Comparison of ENCODE assay signal across 20 cellular contexts in the genomic region with DNA sequence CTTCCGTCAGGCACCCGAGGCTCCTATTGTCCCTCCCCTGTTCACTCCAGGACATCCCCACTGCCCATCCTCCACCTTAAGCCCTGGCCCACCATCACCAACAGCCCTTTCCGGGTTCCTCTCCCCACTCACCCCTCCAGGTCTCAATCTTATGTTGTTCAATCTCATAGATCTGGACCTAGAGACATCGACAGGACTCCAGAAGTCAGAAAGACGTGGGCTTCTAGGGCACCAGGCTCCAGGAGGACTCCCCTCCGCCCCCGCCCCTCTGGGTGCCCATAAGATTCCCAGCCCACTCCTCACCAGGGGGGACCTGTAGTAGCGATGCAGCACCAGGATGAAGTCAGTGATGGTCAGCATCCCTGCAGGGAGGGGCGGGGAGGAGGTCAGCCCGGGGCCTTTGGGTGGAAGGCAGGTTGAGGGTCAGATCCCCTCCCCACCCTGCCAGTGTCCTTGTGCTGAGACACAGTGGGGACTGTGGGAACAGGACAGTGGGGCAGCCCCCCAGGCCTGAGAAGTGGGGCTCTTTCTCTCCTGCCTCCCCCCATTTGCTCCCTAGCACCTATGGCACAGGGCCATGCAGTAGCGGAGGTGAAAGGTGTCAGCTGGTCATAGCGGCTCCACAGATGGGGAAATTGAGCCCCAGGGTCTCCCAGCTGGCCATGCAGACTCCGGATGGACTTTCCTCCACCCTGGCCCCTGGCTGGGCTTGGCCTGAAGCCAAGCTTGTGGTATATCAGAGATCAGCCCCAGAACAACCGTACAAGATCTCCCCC. TPM values are rescaled to one million over a fixed set of nuclear protein-coding genes. Genes with fewer than 3 reads are reported as not detected.
DNase-seq lines count a peak whose midpoint lies in the region; ATAC-seq, FAIRE-seq and TF ChIP-seq lines count a peak whose summit lies in the region.
"Had no signal": no experiment of that assay in that cellular context is flagged by ENCODE, and none has a peak within 500 bp of the region (broad histone marks: within the 10 kb centered on the region; RNA-seq: fewer than 3 reads in every experiment).

No MANE protein-coding gene starts in this region.

- H3K9ac ChIP-seq in K562 (ENCODE audit: insufficient read depth in 1 of 2, low read depth in 2 of 2, low read length in 2 of 2) (no peak overlapping the region), skeletal muscle tissue (ENCODE audit: low read depth in 1 of 3, low read length in 3 of 3) (peak overlapping the region; percentile 10 to 57 (median 50))

- H3K4me3 ChIP-seq in K562 (no peak overlapping the region), skeletal muscle tissue (ENCODE audit: low read length in 3 of 3) (peak overlapping the region in 2 of 3 donors; percentile 27 to 48)
- H3K4me3 ChIP-seq: A549, MG63 had no signal

- peaks cover 4 to 73% of the 10 kb centered on the region in 2 experiments; a peak in 3 of 5 replicates for H3K27me3 ChIP-seq in K562 (ENCODE audit: control insufficient read depth in 2 of 2, insufficient read depth in 2 of 2, low read length in 2 of 2)
- no peaks in the 10 kb centered on the region for H3K27me3 ChIP-seq in skeletal muscle tissue (ENCODE audit: control insufficient read depth in 3 of 3, insufficient read depth in 3 of 3, low read length in 3 of 3)
- H3K27me3 ChIP-seq: BE2C, MG63 had no signal

- FAIRE-seq in K562 (lab: Jason Lieb, UNC), result no peak
- FAIRE-seq: A549, D721Med, GM19239, H54 had no signal

- no peaks in the 10 kb centered on the region for H3K9me1 ChIP-seq in K562 (ENCODE audit: control insufficient read depth, insufficient read depth, low read length)

- H3K9me3 ChIP-seq in K562 (replicated peaks; ENCODE audit: control insufficient read depth, insufficient read depth, low read depth, low read length), result no peaks in the 10 kb centered on the region
- H3K9me3 ChIP-seq in skeletal muscle tissue (ENCODE audit: control insufficient read depth in 3 of 3, low read length in 3 of 3), result no peaks in the 10 kb centered on the region
- H3K9me3 ChIP-seq: A549, BE2C, MG63 had no signal

- no TSS peak for BruUV-seq in K562 (replicated peaks; lab: Mats Ljungman, UMichigan)

- H3K36me3 ChIP-seq in K562 (ENCODE audit: control insufficient read depth, insufficient read depth, low read length), result no peaks in the 10 kb centered on the region
- peaks cover 7 to 20% (median 14%) of the 10 kb centered on the region in 3 donors for H3K36me3 ChIP-seq in skeletal muscle tissue (ENCODE audit: control insufficient read depth in 3 of 3, insufficient read depth in 3 of 3, low read length in 3 of 3)
- H3K36me3 ChIP-seq: BE2C, MG63 had no signal

- DNase-seq in K562 (ENCODE audit: extremely low read depth in 1 of 4, low spot score in 3 of 4) (no peak), mesenteric fat pad (ENCODE audit: low spot score) (peak; percentile 53)
- DNase-seq in activated naive CD4-positive, alpha-beta T cell treated with anti-CD3 and anti-CD28 coated beads, Interleukin-2, amount 10 ng/mL, durations not matched to agents 7 days and 5 days, result no peak
- DNase-seq: BE2C, DMS53, EL, GF-D8, MG63, NCI-H1417, NCI-H1694 treated with DMSO at 0.1 percent for 48 hours, NCI-H2081 treated with DMSO at 0.1 percent for 48 hours, NCI-H2171 treated with DMSO at 0.1 percent for 48 hours, NCI-H524 treated with DMSO at 0.1 percent for 48 hours, NCI-H82 had no signal

- POLR2A ChIA-PET in K562 (lab: Yijun Ruan, JAX), result no interaction called here

- no peak for TF ChIP-seq POLR2A in K562 (conservative IDR thresholded peaks at IDR 0.05)

- H3K36me3 Mint-ChIP-seq in activated naive CD4-positive, alpha-beta T cell treated with anti-CD3 and anti-CD28 coated beads, Interleukin-2, amount 10 ng/mL, durations not matched to agents 7 days and 5 days, result no peaks in the 10 kb centered on the region

- no peak for ATAC-seq in K562
- ATAC-seq in HG02840 (IDR thresholded peaks at IDR 0.05; ENCODE audit: low FRiP score, unreplicated experiment), result no peak

- no peak for TF ChIP-seq EP300 in K562 (IDR thresholded peaks at IDR 0.05; ENCODE audit: low read length)

- H3K27ac ChIP-seq in K562 (ENCODE audit: extremely low read depth, low read depth, low read length) (no peak overlapping the region), skeletal muscle tissue (ENCODE audit: low read depth, low read length) (peak overlapping the region; percentile 46)
- H3K27ac ChIP-seq: A549 had no signal

- H3K4me2 ChIP-seq in K562 (ENCODE audit: insufficient read depth, low read length), result no peak overlapping the region
- H3K4me2 ChIP-seq: A549 had no signal

- in situ Hi-C loops in K562 (cut with MboI), result no loop called here

- intact Hi-C loops in K562 (cut with micrococcal nuclease), result no loop called here

- CTCF ChIA-PET in K562 (lab: Yijun Ruan, JAX; ENCODE audit: low intra/inter-chr PET ratio), result no interaction called here
- CTCF ChIA-PET in activated naive CD4-positive, alpha-beta T cell treated with anti-CD3 and anti-CD28 coated beads, Interleukin-2, amount 10 ng/mL, durations not matched to agents 7 days and 5 days (lab: Charles Lee), result no interaction called here

- no peaks in the 10 kb centered on the region for H4K20me1 ChIP-seq in K562 (replicated peaks; ENCODE audit: control insufficient read depth, insufficient read depth, low read length)

- H3K4me1 Mint-ChIP-seq in activated naive CD4-positive, alpha-beta T cell treated with anti-CD3 and anti-CD28 coated beads, Interleukin-2, amount 10 ng/mL, durations not matched to agents 7 days and 5 days, result no peaks in the 10 kb centered on the region

- H3K27ac Mint-ChIP-seq in activated naive CD4-positive, alpha-beta T cell treated with anti-CD3 and anti-CD28 coated beads, Interleukin-2, amount 10 ng/mL, durations not matched to agents 7 days and 5 days, result no peak overlapping the region

- no peak overlapping the region for H3K4me3 Mint-ChIP-seq in activated naive CD4-positive, alpha-beta T cell treated with anti-CD3 and anti-CD28 coated beads, Interleukin-2, amount 10 ng/mL, durations not matched to agents 7 days and 5 days

- WGBS in K562 (ENCODE audit: insufficient coverage, low coverage, missing lambda C conversion rate), result 2% methylated on average over 12 of the region's 14 CpGs

- TF ChIP-seq RAD21 in K562 (CRISPR knock-in tag; conservative IDR thresholded peaks at IDR 0.05 in 1 of 2, IDR thresholded peaks at IDR 0.05 in 1 of 2), result no peak

- no peaks in the 10 kb centered on the region for H3K79me2 ChIP-seq in K562 (ENCODE audit: control insufficient read depth, insufficient read depth, low read length)

- TF ChIP-seq CTCF in K562 (IDR thresholded peaks at IDR 0.05 in 2 of 3, conservative IDR thresholded peaks at IDR 0.05 in 1 of 3; ENCODE audit: insufficient read depth in 2 of 3, low read depth in 1 of 3, low read length in 3 of 3), result no peak

- peaks cover 34% of the 10 kb centered on the region for H3K27me3 Mint-ChIP-seq in activated naive CD4-positive, alpha-beta T cell treated with anti-CD3 and anti-CD28 coated beads, Interleukin-2, amount 10 ng/mL, durations not matched to agents 7 days and 5 days

- H3K9me3 Mint-ChIP-seq in activated naive CD4-positive, alpha-beta T cell treated with anti-CD3 and anti-CD28 coated beads, Interleukin-2, amount 10 ng/mL, durations not matched to agents 7 days and 5 days, result no peaks in the 10 kb centered on the region

- H3K4me1 ChIP-seq in K562 (replicated peaks in 1 of 2; ENCODE audit: control insufficient read depth in 2 of 2, insufficient read depth in 2 of 2, low read length in 2 of 2), result peaks cover 0 to 10% of the 10 kb centered on the region in 2 experiments; a peak in 1 of 5 replicates
- peaks cover 50 to 78% (median 58%) of the 10 kb centered on the region in 3 donors for H3K4me1 ChIP-seq in skeletal muscle tissue (ENCODE audit: control insufficient read depth in 3 of 3, insufficient read depth in 3 of 3, low read length in 3 of 3)

- H2AFZ ChIP-seq in K562 (ENCODE audit: low read depth, low read length), result no peak overlapping the region

RNA-seq across cellular contexts. Expression of gene PRKAG3, which starts 3.7 kb away (rescaled TPM):
- total RNA-seq in K562 (2011; cell fraction: chromatin; rRNA removed; ENCODE audit: low replicate concordance), result not detected in 2 replicates
- not detected in 2 replicates for total RNA-seq in K562 (2011; cell fraction: nucleolus; rRNA removed)
- total RNA-seq in K562 (2011; cell fraction: nucleoplasm; rRNA removed), result not detected in 2 replicates
- total RNA-seq in K562 (2014; rRNA removed) (not detected in 2 replicates), K562 (2014; rRNA removed; fragmentation: Illumina TruSeq; extraction: Trizol) (not detected in 2 replicates), K562 (2015; rRNA removed; fragmentation: Illumina TruSeq; extraction: Trizol) (not detected in 2 replicates), K562 (2021) (not detected in 2 replicates), mesenteric fat pad (not detected), skeletal muscle tissue (9.9 TPM)
- polyA plus RNA-seq in K562 (2011; rRNA removed) (not detected in 2 replicates), K562 (2014; fragmentation: Illumina TruSeq; extraction: Trizol) (not detected in 2 replicates), K562 (2014; fragmentation: Nextera tagmentation; extraction: Ambion mirVana) (not detected), K562 (2014; rRNA removed) (not detected in 2 replicates)
- polyA plus RNA-seq in K562 (2011; cell fraction: cytosol; rRNA removed), result not detected in 2 replicates
- polyA plus RNA-seq in K562 (2011; cell fraction: nucleus; rRNA removed), result not detected in 2 replicates
- polyA plus RNA-seq in K562 (2012), result not detected in 2 replicates
- not detected in 2 replicates for polyA minus RNA-seq in K562 (2011; rRNA and poly(A)+ RNA removed)
- polyA minus RNA-seq in K562 (2011; cell fraction: cytosol; rRNA and poly(A)+ RNA removed), result not detected in 2 replicates
- polyA minus RNA-seq in K562 (2011; cell fraction: nucleus; rRNA and poly(A)+ RNA removed), result not detected in 2 replicates
- polyA plus RNA-seq: A549 had no signal

RNA-seq across cellular contexts. Expression of gene WNT6, which starts 31.7 kb away (rescaled TPM):
- total RNA-seq in K562 (2011; cell fraction: chromatin; rRNA removed; ENCODE audit: low replicate concordance), result not detected in 2 replicates
- not detected in 2 replicates for total RNA-seq in K562 (2011; cell fraction: nucleolus; rRNA removed)
- not detected in 2 replicates for total RNA-seq in K562 (2011; cell fraction: nucleoplasm; rRNA removed)
- total RNA-seq in K562 (2014; rRNA removed), result not detected in 2 replicates
- not detected in 2 replicates for total RNA-seq in K562 (2014; rRNA removed; fragmentation: Illumina TruSeq; extraction: Trizol)
- not detected in 2 replicates for total RNA-seq in K562 (2015; rRNA removed; fragmentation: Illumina TruSeq; extraction: Trizol)
- total RNA-seq in K562 (2021), result not detected in 2 replicates
- not detected in 2 replicates for polyA plus RNA-seq in K562 (2011; rRNA removed)
- not detected in 2 replicates for polyA plus RNA-seq in K562 (2011; cell fraction: cytosol; rRNA removed)
- not detected in 2 replicates for polyA plus RNA-seq in K562 (2011; cell fraction: nucleus; rRNA removed)
- not detected in 2 replicates for polyA plus RNA-seq in K562 (2012)
- polyA plus RNA-seq in K562 (2014; fragmentation: Illumina TruSeq; extraction: Trizol), result not detected in 2 replicates
- polyA plus RNA-seq in K562 (2014; fragmentation: Nextera tagmentation; extraction: Ambion mirVana), result not detected
- not detected in 2 replicates for polyA plus RNA-seq in K562 (2014; rRNA removed)
- polyA minus RNA-seq in K562 (2011; rRNA and poly(A)+ RNA removed), result not detected in 2 replicates
- not detected in 2 replicates for polyA minus RNA-seq in K562 (2011; cell fraction: cytosol; rRNA and poly(A)+ RNA removed)
- polyA minus RNA-seq in K562 (2011; cell fraction: nucleus; rRNA and poly(A)+ RNA removed), result not detected in 2 replicates
- 0.90 TPM for total RNA-seq in mesenteric fat pad
- total RNA-seq in skeletal muscle tissue, result not detected

RNA-seq across cellular contexts. Expression of gene CYP27A1, which starts 45.9 kb away (rescaled TPM):
- total RNA-seq in K562 (2011; cell fraction: chromatin; rRNA removed; ENCODE audit: low replicate concordance), result 0.16 TPM in 1 of 2 replicates, not detected in the other
- not detected in 2 replicates for total RNA-seq in K562 (2011; cell fraction: nucleolus; rRNA removed)
- not detected in 2 replicates for total RNA-seq in K562 (2011; cell fraction: nucleoplasm; rRNA removed)
- total RNA-seq in K562 (2014; rRNA removed) (not detected in 2 replicates), K562 (2014; rRNA removed; fragmentation: Illumina TruSeq; extraction: Trizol) (not detected in 2 replicates), K562 (2015; rRNA removed; fragmentation: Illumina TruSeq; extraction: Trizol) (not detected in 2 replicates), K562 (2021) (0.20 and 0.34 TPM in 2 replicates), mesenteric fat pad (20.5 TPM), skeletal muscle tissue (17.7 TPM)
- polyA plus RNA-seq in K562 (2011; rRNA removed) (not detected in 2 replicates), K562 (2014; fragmentation: Illumina TruSeq; extraction: Trizol) (not detected in 2 replicates), K562 (2014; fragmentation: Nextera tagmentation; extraction: Ambion mirVana) (not detected), K562 (2014; rRNA removed) (not detected in 2 replicates)
- polyA plus RNA-seq in K562 (2011; cell fraction: cytosol; rRNA removed), result 0.06 and 0.12 TPM in 2 replicates
- polyA plus RNA-seq in K562 (2011; cell fraction: nucleus; rRNA removed), result not detected in 2 replicates
- polyA plus RNA-seq in K562 (2012), result 0.06 TPM in 1 of 2 replicates, not detected in the other
- not detected in 2 replicates for polyA minus RNA-seq in K562 (2011; rRNA and poly(A)+ RNA removed)
- not detected in 2 replicates for polyA minus RNA-seq in K562 (2011; cell fraction: cytosol; rRNA and poly(A)+ RNA removed)
- not detected in 2 replicates for polyA minus RNA-seq in K562 (2011; cell fraction: nucleus; rRNA and poly(A)+ RNA removed)

RNA-seq across cellular contexts. Expression of gene WNT10A, which starts 52.8 kb away (rescaled TPM):
- not detected in 2 replicates for total RNA-seq in K562 (2011; cell fraction: chromatin; rRNA removed; ENCODE audit: low replicate concordance)
- not detected in 2 replicates for total RNA-seq in K562 (2011; cell fraction: nucleolus; rRNA removed)
- not detected in 2 replicates for total RNA-seq in K562 (2011; cell fraction: nucleoplasm; rRNA removed)
- total RNA-seq in K562 (2014; rRNA removed) (not detected in 2 replicates), K562 (2014; rRNA removed; fragmentation: Illumina TruSeq; extraction: Trizol) (not detected in 2 replicates), K562 (2015; rRNA removed; fragmentation: Illumina TruSeq; extraction: Trizol) (not detected in 2 replicates), K562 (2021) (not detected in 2 replicates), mesenteric fat pad (not detected), skeletal muscle tissue (not detected)
- polyA plus RNA-seq in K562 (2011; rRNA removed) (not detected in 2 replicates), K562 (2014; fragmentation: Illumina TruSeq; extraction: Trizol) (not detected in 2 replicates), K562 (2014; fragmentation: Nextera tagmentation; extraction: Ambion mirVana) (not detected), K562 (2014; rRNA removed) (not detected in 2 replicates)
- not detected in 2 replicates for polyA plus RNA-seq in K562 (2011; cell fraction: cytosol; rRNA removed)
- polyA plus RNA-seq in K562 (2011; cell fraction: nucleus; rRNA removed), result not detected in 2 replicates
- polyA plus RNA-seq in K562 (2012), result not detected in 2 replicates
- not detected in 2 replicates for polyA minus RNA-seq in K562 (2011; rRNA and poly(A)+ RNA removed)
- not detected in 2 replicates for polyA minus RNA-seq in K562 (2011; cell fraction: cytosol; rRNA and poly(A)+ RNA removed)
- polyA minus RNA-seq in K562 (2011; cell fraction: nucleus; rRNA and poly(A)+ RNA removed), result not detected in 2 replicates
- polyA plus RNA-seq: A549 had no signal

Comparison
In these comparisons a context has a peak if more than half of its experiments do, and no peak if none do; other contexts are left out.
1. H3K9ac ChIP-seq: peak in skeletal muscle tissue (3 of 3); none in K562 (0 of 2).
2. RNA of gene PRKAG3, which starts 3.7 kb away (total RNA-seq): 9.9 TPM in skeletal muscle tissue (single experiment); not detected in K562 and not detected in mesenteric fat pad (single experiment); every median in the first group is over 10 times any median in the second.
3. RNA of gene CYP27A1, which starts 45.9 kb away (total RNA-seq): 20.5 TPM in mesenteric fat pad (single experiment) and 17.7 TPM in skeletal muscle tissue (single experiment); 0.16 to 0.34 TPM in K562; every median in the first group is over 10 times any median in the second.